In genomic region chr11:114183041-114183511, GRCh38 we compare ENCODE assay signal across 9 cellular contexts.
DNase-seq lines count a peak whose midpoint lies in the region; ATAC-seq, FAIRE-seq and TF ChIP-seq lines count a peak whose summit lies in the region.
"Had no signal": no experiment of that assay in that cellular context is flagged by ENCODE, and none has a peak within 500 bp of the region (broad histone marks: within the 10 kb centered on the region; RNA-seq: fewer than 3 reads in every experiment).

No MANE protein-coding gene starts in this region.

- no peaks in the 10 kb centered on the region for H3F3A ChIP-seq in Loucy (ENCODE audit: low read depth)

- peak overlapping the region; percentile 57 for H3K4me3 ChIP-seq in Loucy (ENCODE audit: low read length, poor library complexity, severe bottlenecking)
- no peak overlapping the region for H3K4me3 ChIP-seq in hepatocyte

- no peaks in the 10 kb centered on the region for H3K9me3 ChIP-seq in Loucy (ENCODE audit: insufficient read depth, low read depth, low read length)
- no peaks in the 10 kb centered on the region for H3K9me3 ChIP-seq in hepatocyte (ENCODE audit: low read depth)

- no peaks in the 10 kb centered on the region for H3K36me3 ChIP-seq in Loucy (ENCODE audit: insufficient read depth, low read length)
- no peaks in the 10 kb centered on the region for H3K36me3 ChIP-seq in hepatocyte (replicated peaks; ENCODE audit: insufficient read depth, low read depth)

- TF ChIP-seq CTCF in Loucy (conservative IDR thresholded peaks at IDR 0.05; ENCODE audit: low read length) (no peak), hepatocyte (IDR thresholded peaks at IDR 0.05; ENCODE audit: poor library complexity) (no peak)

- H3K27ac ChIP-seq in hepatocyte, result peak overlapping the region; percentile 45

- 68% methylated on average over 16 of the region's 16 CpGs for WGBS in hepatocyte (ENCODE audit: low lambda C conversion rate, missing lambda C conversion rate)

- DNase-seq in activated T-cell treated with anti-CD3 and anti-CD28 coated beads, Interleukin-2, amount 50 U/mL, for 1 hour, result peak; percentile 56
- DNase-seq in hepatocyte (ENCODE audit: low spot score), result no peak
- peak; percentile 26 for DNase-seq in stimulated activated CD8-positive, alpha-beta memory T cell treated with anti-CD3 and anti-CD28 coated beads, Interleukin-15, amount 100 ng/mL, for 24 hours (ENCODE audit: low read depth)
- DNase-seq in urothelium cell line (ENCODE audit: low spot score), result no peak
- no peak for DNase-seq in NCI-H146 (lab: John Stamatoyannopoulos, UW)
- DNase-seq in NCI-H146 treated with DMSO at 0.1 percent for 48 hours (lab: John Stamatoyannopoulos, UW; ENCODE audit: unreplicated experiment), result no peak

- peak overlapping the region; percentile 75 for H3K4me2 ChIP-seq in Loucy (ENCODE audit: low read depth, low read length, poor library complexity, severe bottlenecking)
- no peak overlapping the region for H3K4me2 ChIP-seq in hepatocyte

- no peak overlapping the region; the same call in 1 of the 2 replicates for H2AFZ ChIP-seq in Loucy (ENCODE audit: low read length)
- H2AFZ ChIP-seq in hepatocyte, result no peak overlapping the region

- FAIRE-seq in urothelium cell line (lab: Jason Lieb, UNC), result no peak
- FAIRE-seq: astrocyte had no signal

- no peaks in the 10 kb centered on the region for H3K27me3 ChIP-seq in Loucy (ENCODE audit: insufficient read depth, low read length, poor library complexity, severe bottlenecking)
- no peaks in the 10 kb centered on the region for H3K27me3 ChIP-seq in hepatocyte

- H3K9ac ChIP-seq in Loucy (ENCODE audit: low read depth, low read length, poor library complexity, severe bottlenecking), result peak overlapping the region; percentile 66

- H4K20me1 ChIP-seq in Loucy (ENCODE audit: insufficient read depth, low read length, poor library complexity, severe bottlenecking) (no peaks in the 10 kb centered on the region), hepatocyte (ENCODE audit: insufficient read depth, poor library complexity, severe bottlenecking) (no peaks in the 10 kb centered on the region)

- H3K4me1 ChIP-seq in Loucy (ENCODE audit: insufficient read depth, low read length, poor library complexity, severe bottlenecking) (peaks cover 79% of the 10 kb centered on the region), hepatocyte (ENCODE audit: insufficient read depth) (peaks cover 29% of the 10 kb centered on the region)

- no peak for ATAC-seq in HG03095 (IDR thresholded peaks at IDR 0.05; ENCODE audit: unreplicated experiment)

- H3K79me2 ChIP-seq in Loucy (ENCODE audit: insufficient read depth, low read length) (no peaks in the 10 kb centered on the region), hepatocyte (peaks cover 39% of the 10 kb centered on the region)

- H3K9me2 ChIP-seq in Loucy (replicated peaks; ENCODE audit: low read depth, low read length), result no peaks in the 10 kb centered on the region
- H3K9me2 ChIP-seq in hepatocyte (replicated peaks; ENCODE audit: insufficient read depth), result no peaks in the 10 kb centered on the region

Comparison
In these comparisons a context has a peak if more than half of its experiments do, and no peak if none do; other contexts are left out.
1. DNase-seq: peak in activated T-cell treated with anti-CD3 and anti-CD28 coated beads, Interleukin-2, amount 50 U/mL, for 1 hour (single experiment) and stimulated activated CD8-positive, alpha-beta memory T cell treated with anti-CD3 and anti-CD28 coated beads, Interleukin-15, amount 100 ng/mL, for 24 hours (single experiment); none in hepatocyte (single experiment), urothelium cell line (single experiment), NCI-H146 (single experiment) and NCI-H146 treated with DMSO at 0.1 percent for 48 hours (single experiment).